In the genomic region with DNA sequence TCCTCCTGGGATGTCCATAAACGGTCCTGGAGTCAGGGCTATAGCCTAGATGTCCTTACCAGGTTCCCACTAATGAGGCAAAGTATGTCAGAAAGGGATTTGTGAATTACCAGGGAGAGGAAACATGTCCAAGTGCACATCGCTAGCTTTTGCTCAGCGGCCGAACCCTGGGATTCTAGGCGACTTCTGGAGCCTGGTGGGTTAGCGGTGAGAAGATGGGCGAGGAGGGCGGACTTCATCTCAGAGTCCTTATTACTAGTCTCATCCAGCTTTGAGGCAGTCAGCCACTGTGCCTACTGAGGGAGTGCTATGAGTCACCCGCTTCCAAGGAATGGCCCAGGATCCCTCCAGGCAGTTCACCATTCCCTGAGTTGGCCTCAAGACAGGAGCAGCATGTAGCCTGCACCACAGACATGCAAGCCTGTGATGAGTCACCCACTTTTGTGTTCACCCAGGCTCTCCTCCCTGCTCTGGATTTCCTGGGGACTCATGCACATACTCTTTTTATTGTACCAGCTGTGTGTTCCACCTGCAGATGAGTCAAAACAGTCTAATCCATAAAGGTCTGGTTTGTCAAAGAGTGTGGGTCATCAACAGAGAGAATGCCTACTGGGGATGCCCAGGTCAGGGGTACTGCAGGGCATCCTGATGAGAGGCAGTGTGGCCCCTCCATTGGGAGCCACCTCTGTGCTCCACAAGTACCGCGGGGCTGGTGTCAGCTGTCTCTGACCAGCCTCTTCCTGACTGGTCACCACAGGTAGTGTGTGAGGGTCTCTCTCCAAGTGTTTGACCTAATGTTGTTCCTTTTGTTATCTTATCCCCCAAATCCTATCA, we compare ENCODE assay signal across 1 cellular context.
TF ChIP-seq lines count a peak whose summit lies in the region.

No MANE protein-coding gene starts in this region.

TF ChIP-seq in SK-N-SH treated with all-trans-retinoic acid at 6 μM for 48 hours, 23 proteins besides CTCF, POLR2A, EP300 and RAD21 (continued from another document):
- TF ChIP-seq, protein P1, sequence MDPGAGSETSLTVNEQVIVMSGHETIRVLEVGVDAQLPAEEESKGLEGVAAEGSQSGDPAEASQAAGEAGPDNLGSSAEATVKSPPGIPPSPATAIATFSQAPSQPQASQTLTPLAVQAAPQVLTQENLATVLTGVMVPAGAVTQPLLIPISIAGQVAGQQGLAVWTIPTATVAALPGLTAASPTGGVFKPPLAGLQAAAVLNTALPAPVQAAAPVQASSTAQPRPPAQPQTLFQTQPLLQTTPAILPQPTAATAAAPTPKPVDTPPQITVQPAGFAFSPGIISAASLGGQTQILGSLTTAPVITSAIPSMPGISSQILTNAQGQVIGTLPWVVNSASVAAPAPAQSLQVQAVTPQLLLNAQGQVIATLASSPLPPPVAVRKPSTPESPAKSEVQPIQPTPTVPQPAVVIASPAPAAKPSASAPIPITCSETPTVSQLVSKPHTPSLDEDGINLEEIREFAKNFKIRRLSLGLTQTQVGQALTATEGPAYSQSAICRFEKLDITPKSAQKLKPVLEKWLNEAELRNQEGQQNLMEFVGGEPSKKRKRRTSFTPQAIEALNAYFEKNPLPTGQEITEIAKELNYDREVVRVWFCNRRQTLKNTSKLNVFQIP (CRISPR knock-in tag; IDR thresholded peaks at IDR 0.05; ENCODE audit: borderline replicate concordance, low read depth), result no peak
- TF ChIP-seq PPARA (CRISPR knock-in tag; IDR thresholded peaks at IDR 0.05; ENCODE audit: borderline replicate concordance), result no peak
- TF ChIP-seq ZFP3 (CRISPR knock-in tag; IDR thresholded peaks at IDR 0.05), result no peak
TF ChIP-seq in SK-N-SH treated with all-trans-retinoic acid at 6 μM for 48 hours: peak in this region for 5.
